ENCODE assay signal across 31 cellular contexts in genomic region chr15:38275951-38276350, GRCh38. TPM values are rescaled to one million over a fixed set of nuclear protein-coding genes. Genes with fewer than 3 reads are reported as not detected.
DNase-seq lines count a peak whose midpoint lies in the region; TF ChIP-seq lines count a peak whose summit lies in the region.
"Had no signal": no experiment of that assay in that cellular context is flagged by ENCODE, and none has a peak within 500 bp of the region (broad histone marks: within the 10 kb centered on the region; RNA-seq: fewer than 3 reads in every experiment).

No MANE protein-coding gene starts in this region.

- peaks cover 97% of the 10 kb centered on the region for H3K79me2 ChIP-seq in mammary epithelial cell (ENCODE audit: insufficient read depth, low read length)

- H3K27me3 ChIP-seq in mammary epithelial cell (ENCODE audit: insufficient read depth, low read length) (no peaks in the 10 kb centered on the region), brain microvascular endothelial cell (replicated peaks) (no peaks in the 10 kb centered on the region), neuronal stem cell (ENCODE audit: control insufficient read depth in 3 of 3, insufficient read depth in 3 of 3, low read depth in 1 of 3, low read length in 3 of 3) (no peaks in the 10 kb centered on the region)
- H3K27me3 ChIP-seq: breast epithelium, colonic mucosa, gastroesophageal sphincter, hepatocyte had no signal

- H3K36me3 ChIP-seq in mammary epithelial cell (ENCODE audit: insufficient read depth, low read length) (no peaks in the 10 kb centered on the region), brain microvascular endothelial cell (replicated peaks) (no peaks in the 10 kb centered on the region), neuronal stem cell (replicated peaks in 1 of 2; ENCODE audit: control insufficient read depth in 2 of 2, insufficient read depth in 2 of 2, low read length in 2 of 2) (peaks cover 0 to 95% of the 10 kb centered on the region in 2 donors)
- H3K36me3 ChIP-seq: breast epithelium, colonic mucosa, gastroesophageal sphincter had no signal

- peak; percentile 46 for DNase-seq in MCF 10A (ENCODE audit: unreplicated experiment)
- no peak for DNase-seq in mammary epithelial cell
- DNase-seq in brain microvascular endothelial cell, result peak; percentile 74
- peak; percentile 72 for DNase-seq in fibroblast of the aortic adventitia (ENCODE audit: low read depth)
- DNase-seq in NCI-H2029 treated with DMSO at 0.1 percent for 48 hours (lab: John Stamatoyannopoulos, UW), result no peak
- DNase-seq in neuronal stem cell (ENCODE audit: low spot score), result no peak
- no peak for DNase-seq in HEK293T (ENCODE audit: extremely low spot score)
- DNase-seq in ACHN, result no peak
- DNase-seq: activated CD8-positive, alpha-beta memory T cell treated with anti-CD3 and anti-CD28 coated beads, Interleukin-2, amount 50 U/mL, for 48 hours; activated CD8-positive, alpha-beta T cell treated with anti-CD3 and anti-CD28 coated beads for 36 hours; activated naive CD4-positive, alpha-beta T cell treated with anti-CD3 and anti-CD28 coated beads for 36 hours; amygdala; colonic mucosa; DMS79; effector CD8-positive, alpha-beta T cell; KBM-7; NCI-H1105 treated with DMSO at 0.1 percent for 48 hours; NCI-H1930; psoas muscle; SHP77; substantia nigra had no signal

- no peak overlapping the region for H3K4me3 Mint-ChIP-seq in MCF 10A (ENCODE audit: unreplicated experiment)
- H3K4me3 Mint-ChIP-seq: activated CD8-positive, alpha-beta T cell treated with anti-CD3 and anti-CD28 coated beads for 36 hours; activated naive CD4-positive, alpha-beta T cell treated with anti-CD3 and anti-CD28 coated beads for 36 hours; activated T-helper 1 cell treated with anti-CD3 and anti-CD28 coated beads, Interleukin-12 subunit alpha, Interleukin-12 subunit beta, Interleukin-2, Interleukin-4 antibody, amounts not matched to agents 30 ng/mL and 10 ng/mL and 1 ng/mL, durations not matched to agents 14 hours and 24 hours and 36 hours; CD14-positive monocyte; GM23338; natural killer cell treated with Interleukin-12 subunit alpha and Interleukin-12 subunit beta and Interleukin-15 and Interleukin-18, amount 100 ng/mL, for 72 hours; stimulated activated memory B cell treated with anti-CD40 and anti-IgM and Interleukin-4, amounts not matched to agents 10 μg/mL and 1 μg/mL and 100 μg/mL, for 72 hours; T-helper 2 cell treated with Interferon-gamma antibody and Interleukin-4, amounts not matched to agents 5 μg/mL and 100 μg/mL, for 36 hours had no signal

- H3K4me3 ChIP-seq in mammary epithelial cell (replicated peaks in 1 of 3; ENCODE audit: insufficient read depth in 1 of 3, low read depth in 2 of 3, low read length in 3 of 3) (no peak overlapping the region), brain microvascular endothelial cell (ENCODE audit: low read depth, low read length) (no peak overlapping the region), fibroblast of the aortic adventitia (ENCODE audit: low read depth, low read length) (no peak overlapping the region), neuronal stem cell (ENCODE audit: low read length in 2 of 2) (no peak overlapping the region)
- H3K4me3 ChIP-seq: breast epithelium, colonic mucosa, gastroesophageal sphincter, GM23338, hepatocyte, psoas muscle had no signal

- H3K18ac ChIP-seq in neuronal stem cell (ENCODE audit: low read length), result no peak overlapping the region

- no peak overlapping the region for H2BK15ac ChIP-seq in neuronal stem cell (ENCODE audit: low read length)

- H3K9me3 ChIP-seq in mammary epithelial cell (replicated peaks; ENCODE audit: insufficient read depth, low read length), result no peaks in the 10 kb centered on the region
- peaks cover 0 to 21% of the 10 kb centered on the region in 2 donors for H3K9me3 ChIP-seq in neuronal stem cell (replicated peaks in 1 of 2; ENCODE audit: control insufficient read depth in 2 of 2, insufficient read depth in 1 of 2, low read depth in 1 of 2, low read length in 2 of 2)
- H3K9me3 ChIP-seq: breast epithelium, colonic mucosa, gastroesophageal sphincter, psoas muscle had no signal

- H4K20me1 ChIP-seq in mammary epithelial cell (ENCODE audit: insufficient read depth, low read length), result no peaks in the 10 kb centered on the region

- H3K23ac ChIP-seq in neuronal stem cell (ENCODE audit: low read depth, low read length, poor library complexity), result no peak overlapping the region

- no peaks in the 10 kb centered on the region for H3K36me3 Mint-ChIP-seq in MCF 10A (ENCODE audit: insufficient read depth, unreplicated experiment)
- H3K36me3 Mint-ChIP-seq: CD14-positive monocyte; natural killer cell treated with Interleukin-12 subunit alpha and Interleukin-12 subunit beta and Interleukin-15 and Interleukin-18, amount 100 ng/mL, for 72 hours had no signal

- TF ChIP-seq CTCF in MCF 10A (IDR thresholded peaks at IDR 0.05; ENCODE audit: unreplicated experiment), result no peak
- TF ChIP-seq CTCF in mammary epithelial cell (conservative IDR thresholded peaks at IDR 0.05 in 1 of 2, IDR thresholded peaks at IDR 0.05 in 1 of 2; ENCODE audit: extremely low read depth in 1 of 2, insufficient read depth in 1 of 2, low read depth in 1 of 2, low read length in 2 of 2), result no peak
- TF ChIP-seq CTCF in brain microvascular endothelial cell (IDR thresholded peaks at IDR 0.05; ENCODE audit: low read depth, low read length, missing control alignments), result no peak
- TF ChIP-seq CTCF in fibroblast of the aortic adventitia (IDR thresholded peaks at IDR 0.05; ENCODE audit: insufficient read depth, low read length), result no peak

- H3K9ac ChIP-seq in mammary epithelial cell (ENCODE audit: insufficient read depth, low read length) (no peak overlapping the region), neuronal stem cell (ENCODE audit: low read depth, low read length, poor library complexity) (no peak overlapping the region)

- BruUV-seq in MCF 10A (replicated peaks; lab: Mats Ljungman, UMichigan) (no TSS peak), mammary epithelial cell (replicated peaks; lab: Mats Ljungman, UMichigan) (no TSS peak)

- H3K27ac ChIP-seq in mammary epithelial cell (ENCODE audit: insufficient read depth, low read depth, low read length) (no peak overlapping the region), brain microvascular endothelial cell (no peak overlapping the region), neuronal stem cell (replicated peaks; ENCODE audit: low read length) (no peak overlapping the region)
- H3K27ac ChIP-seq: 22Rv1, breast epithelium, colonic mucosa, gastroesophageal sphincter, hepatocyte, psoas muscle had no signal

- no peaks in the 10 kb centered on the region for H3K27me3 Mint-ChIP-seq in MCF 10A (ENCODE audit: insufficient read depth, unreplicated experiment)
- H3K27me3 Mint-ChIP-seq: activated CD8-positive, alpha-beta T cell treated with anti-CD3 and anti-CD28 coated beads for 36 hours; stimulated activated memory B cell treated with anti-CD40 and anti-IgM and Interleukin-4, amounts not matched to agents 10 μg/mL and 1 μg/mL and 100 μg/mL, for 72 hours had no signal

- H2AFZ ChIP-seq in mammary epithelial cell (ENCODE audit: low read depth, low read length) (no peak overlapping the region), neuronal stem cell (ENCODE audit: low read length) (no peak overlapping the region)
- H2AFZ ChIP-seq: GM23338, hepatocyte had no signal

- 50% methylated on average over 2 of the region's 2 CpGs for WGBS in mammary epithelial cell (ENCODE audit: low coverage, missing lambda C conversion rate)
- WGBS in neuronal stem cell (ENCODE audit: extremely low coverage in 2 of 2, insufficient read length in 2 of 2, insufficient replicate concordance in 1 of 2), 2 donors, result no CpG with 5 or more reads among the region's 2 CpGs

- intact Hi-C loops in MCF 10A (cut with micrococcal nuclease) (no loop called here), mammary epithelial cell (cut with micrococcal nuclease) (no loop called here)

- in situ Hi-C loops in mammary epithelial cell (cut with MboI; ENCODE audit: low sequenced_read_pairs in 2 of 2), result no loop called here
- in situ Hi-C loops in brain microvascular endothelial cell (cut with HindIII; ENCODE audit: low pct_ligation_motif_present, low sequenced_read_pairs), result no loop called here
- in situ Hi-C loops in ACHN (cut with HindIII; ENCODE audit: low pct_ligation_motif_present, low pct_unique_long_range_greater_than_20kb, low sequenced_read_pairs), result no loop called here

- no peak overlapping the region for H3K27ac Mint-ChIP-seq in MCF 10A (ENCODE audit: low read depth, unreplicated experiment)
- H3K27ac Mint-ChIP-seq: activated CD8-positive, alpha-beta T cell treated with anti-CD3 and anti-CD28 coated beads for 36 hours; activated naive CD4-positive, alpha-beta T cell treated with anti-CD3 and anti-CD28 coated beads for 36 hours; activated T-helper 1 cell treated with anti-CD3 and anti-CD28 coated beads, Interleukin-12 subunit alpha, Interleukin-12 subunit beta, Interleukin-2, Interleukin-4 antibody, amounts not matched to agents 30 ng/mL and 10 ng/mL and 1 ng/mL, durations not matched to agents 14 hours and 24 hours and 36 hours; GM23338; natural killer cell treated with Interleukin-12 subunit alpha and Interleukin-12 subunit beta and Interleukin-15 and Interleukin-18, amount 100 ng/mL, for 72 hours; stimulated activated memory B cell treated with anti-CD40 and anti-IgM and Interleukin-4, amounts not matched to agents 10 μg/mL and 1 μg/mL and 100 μg/mL, for 72 hours; T-helper 2 cell treated with Interferon-gamma antibody and Interleukin-4, amounts not matched to agents 5 μg/mL and 100 μg/mL, for 36 hours had no signal

- H3K14ac ChIP-seq in neuronal stem cell (ENCODE audit: low read length), result no peak overlapping the region

- POLR2A ChIA-PET in MCF 10A (lab: Yijun Ruan, JAX), result interaction anchor here (0.7 to 3.7 kb wide), 4 partner anchors 9 to 22 kb away, joined by 4 to 15 read pairs (median 4); no protein-coding TSS in a partner anchor
- POLR2A ChIA-PET in HEK293T (lab: Yijun Ruan, JAX), result no interaction called here

- no peak overlapping the region for H3K4me2 ChIP-seq in mammary epithelial cell (ENCODE audit: insufficient read depth, low read depth, low read length)
- no peak overlapping the region for H3K4me2 ChIP-seq in neuronal stem cell (ENCODE audit: insufficient read depth, low read length, poor library complexity, severe bottlenecking)
- H3K4me2 ChIP-seq: GM23338, hepatocyte had no signal

- H4K8ac ChIP-seq in neuronal stem cell (ENCODE audit: low read depth, low read length), result no peak overlapping the region

- H3K9me3 Mint-ChIP-seq in MCF 10A (ENCODE audit: unreplicated experiment), result no peaks in the 10 kb centered on the region
- H3K9me3 Mint-ChIP-seq: activated CD8-positive, alpha-beta T cell treated with anti-CD3 and anti-CD28 coated beads for 36 hours; activated naive CD4-positive, alpha-beta T cell treated with anti-CD3 and anti-CD28 coated beads for 36 hours; activated T-helper 1 cell treated with anti-CD3 and anti-CD28 coated beads, Interleukin-12 subunit alpha, Interleukin-12 subunit beta, Interleukin-2, Interleukin-4 antibody, amounts not matched to agents 30 ng/mL and 10 ng/mL and 1 ng/mL, durations not matched to agents 14 hours and 24 hours and 36 hours; GM23338; natural killer cell treated with Interleukin-12 subunit alpha and Interleukin-12 subunit beta and Interleukin-15 and Interleukin-18, amount 100 ng/mL, for 72 hours; stimulated activated memory B cell treated with anti-CD40 and anti-IgM and Interleukin-4, amounts not matched to agents 10 μg/mL and 1 μg/mL and 100 μg/mL, for 72 hours; T-helper 2 cell treated with Interferon-gamma antibody and Interleukin-4, amounts not matched to agents 5 μg/mL and 100 μg/mL, for 36 hours had no signal

- H3K4me1 ChIP-seq in mammary epithelial cell (ENCODE audit: insufficient read depth, low read length) (no peaks in the 10 kb centered on the region), neuronal stem cell (ENCODE audit: control insufficient read depth in 2 of 2, insufficient read depth in 1 of 2, low read depth in 1 of 2, low read length in 2 of 2) (peaks cover 0 to 5% of the 10 kb centered on the region in 2 donors)
- H3K4me1 ChIP-seq: colonic mucosa had no signal

- no peak overlapping the region for H2BK120ac ChIP-seq in neuronal stem cell (ENCODE audit: low read depth, low read length)

- no peak overlapping the region for H2BK12ac ChIP-seq in neuronal stem cell (ENCODE audit: low read length)

- peaks cover 6% of the 10 kb centered on the region for H3K79me1 ChIP-seq in neuronal stem cell (ENCODE audit: low read depth, low read length)

- H4K91ac ChIP-seq in neuronal stem cell (ENCODE audit: low read depth, low read length, poor library complexity), result no peak overlapping the region

- dilution Hi-C loops in mammary epithelial cell (cut with HindIII; ENCODE audit: low sequenced_read_pairs), result no loop called here

- H3K4me1 Mint-ChIP-seq in MCF 10A (ENCODE audit: insufficient read depth, unreplicated experiment), result peaks cover 15% of the 10 kb centered on the region
- H3K4me1 Mint-ChIP-seq: CD14-positive monocyte; stimulated activated memory B cell treated with anti-CD40 and anti-IgM and Interleukin-4, amounts not matched to agents 10 μg/mL and 1 μg/mL and 100 μg/mL, for 72 hours had no signal

- H2BK5ac ChIP-seq in neuronal stem cell (ENCODE audit: low read length), result no peak overlapping the region

- CTCF ChIA-PET in MCF 10A (lab: Yijun Ruan, JAX), result no interaction called here
- CTCF ChIA-PET in mammary epithelial cell (lab: Charles Lee; ENCODE audit: low non-redundant PET), result no interaction called here
- CTCF ChIA-PET in HEK293T (lab: Yijun Ruan, JAX), result no interaction called here

- no peak overlapping the region for H3K4ac ChIP-seq in neuronal stem cell (ENCODE audit: low read length)

- H2AK5ac ChIP-seq in neuronal stem cell (ENCODE audit: low read depth, low read length), result no peak overlapping the region

RNA-seq across cellular contexts. Expression of gene SPRED1, which starts 23.3 kb away (rescaled TPM):
- total RNA-seq in MCF 10A (2022) (26.4 and 28.1 TPM in 2 replicates), mammary epithelial cell (10 to 100 TPM; 25.7 to 47.7 TPM), fibroblast of the aortic adventitia (ENCODE audit: low replicate concordance) (36.2 and 55.1 TPM in 2 replicates)
- 6.8 TPM for polyA plus RNA-seq in mammary epithelial cell
- polyA minus RNA-seq in mammary epithelial cell, result 19.6 TPM
- 20.9 TPM for polyA plus RNA-seq in neuronal stem cell (2013, experiment 1 of 2)
- polyA plus RNA-seq in neuronal stem cell (2013, experiment 2 of 2), result 21.3 TPM

Comparison
In these comparisons a context has a peak if more than half of its experiments do, and no peak if none do; other contexts are left out.
1. DNase-seq: peak in MCF 10A (single experiment), brain microvascular endothelial cell (single experiment) and fibroblast of the aortic adventitia (single experiment); none in mammary epithelial cell (single experiment), NCI-H2029 treated with DMSO at 0.1 percent for 48 hours (single experiment), neuronal stem cell (single experiment), HEK293T (single experiment) and ACHN (single experiment).